Comparison of ENCODE assay signal across 25 cellular contexts in the genomic region with DNA sequence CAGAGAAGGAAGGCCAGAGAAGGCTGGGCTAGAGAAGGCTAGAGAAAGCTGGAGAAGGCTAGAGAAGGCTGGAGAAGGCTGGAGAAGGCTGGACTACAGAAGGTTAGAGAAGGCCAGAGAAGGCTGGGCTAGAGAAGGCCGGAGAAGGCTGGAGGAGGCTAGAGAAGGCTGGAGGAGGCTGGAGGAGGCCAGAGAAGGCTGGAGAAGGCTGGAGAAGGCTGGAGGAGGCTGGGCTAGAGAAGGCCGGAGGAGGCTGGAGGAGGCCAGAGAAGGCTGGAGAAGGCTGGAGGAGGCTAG. TPM values are rescaled to one million over a fixed set of nuclear protein-coding genes. Genes with fewer than 3 reads are reported as not detected.
DNase-seq lines count a peak whose midpoint lies in the region; ATAC-seq, FAIRE-seq and TF ChIP-seq lines count a peak whose summit lies in the region.
"Had no signal": no experiment of that assay in that cellular context is flagged by ENCODE, and none has a peak within 500 bp of the region (broad histone marks: within the 10 kb centered on the region; RNA-seq: fewer than 3 reads in every experiment).

No MANE protein-coding gene starts in this region.

- H3K4me2 ChIP-seq in HepG2 (ENCODE audit: low read depth, low read length) (no peak overlapping the region), PC-3 (ENCODE audit: low read length) (no peak overlapping the region)

- peaks cover 8% of the 10 kb centered on the region for H3K4me1 Mint-ChIP-seq in endothelial cell (ENCODE audit: unreplicated experiment)
- H3K4me1 Mint-ChIP-seq: mesothelial cell of epicardium had no signal

- peak overlapping the region; percentile 17 for H3K27ac Mint-ChIP-seq in endothelial cell (ENCODE audit: unreplicated experiment)
- H3K27ac Mint-ChIP-seq: activated T-cell treated with anti-CD3 and anti-CD28 coated beads, Interleukin-2, amount 50 U/mL, for 24 hours; mesothelial cell of epicardium had no signal

- H3K9ac ChIP-seq in HepG2 (ENCODE audit: insufficient read depth, low read depth, low read length) = no peak overlapping the region
- no peak overlapping the region for H3K9ac ChIP-seq in PC-3 (ENCODE audit: low read length)
- no peak overlapping the region for H3K9ac ChIP-seq in kidney (ENCODE audit: low read length in 2 of 2)

- BruUV-seq in HepG2 (replicated peaks; lab: Mats Ljungman, UMichigan) = no TSS peak
- no TSS peak for BruUV-seq in PC-3 (replicated peaks; lab: Mats Ljungman, UMichigan)

- no peaks in the 10 kb centered on the region for H3K9me2 ChIP-seq in PC-3 (replicated peaks; ENCODE audit: low read length)

- no peaks in the 10 kb centered on the region for H3F3A ChIP-seq in PC-3 (ENCODE audit: low read length, unreplicated experiment)

- FAIRE-seq in HepG2 (lab: Jason Lieb, UNC) (no peak), kidney (lab: Jason Lieb, UNC) (no peak), frontal cortex (lab: Jason Lieb, UNC) (no peak)

- H3K4me3 ChIP-seq in HepG2 (replicated peaks in 1 of 3; ENCODE audit: insufficient read depth in 1 of 3, low read depth in 2 of 3, low read length in 3 of 3) (no peak overlapping the region), right lobe of liver (no peak overlapping the region), PC-3 (ENCODE audit: low read length) (no peak overlapping the region), kidney (ENCODE audit: low read length in 2 of 2) (no peak overlapping the region)
- H3K4me3 ChIP-seq: psoas muscle, sigmoid colon, thyroid gland had no signal

- H2AFZ ChIP-seq in HepG2 (ENCODE audit: low read length) = no peak overlapping the region
- no peak overlapping the region for H2AFZ ChIP-seq in PC-3 (ENCODE audit: low read length)

- peaks cover 4% of the 10 kb centered on the region for H3K9me3 Mint-ChIP-seq in endothelial cell (ENCODE audit: unreplicated experiment)
- H3K9me3 Mint-ChIP-seq: activated T-cell treated with anti-CD3 and anti-CD28 coated beads, Interleukin-2, amount 50 U/mL, for 24 hours had no signal

- DNase-seq in HepG2 (ENCODE audit: low spot score) (no peak), right lobe of liver (no peak), PC-3 (no peak), endothelial cell (ENCODE audit: low spot score) (no peak), kidney (no peak), GM20000 (ENCODE audit: low spot score) (no peak), frontal cortex (ENCODE audit: low spot score in 2 of 2) (no peak)
- DNase-seq: amniotic stem cell, DMS79, GF-D8, kidney glomerular epithelial cell, NCI-H1048, occipital lobe, psoas muscle, sigmoid colon had no signal

- TF ChIP-seq POLR2A in HepG2 (IDR thresholded peaks at IDR 0.05; ENCODE audit: insufficient read depth in 1 of 2, low read depth in 2 of 2, low read length in 2 of 2) (no peak), right lobe of liver (IDR thresholded peaks at IDR 0.05) (no peak)

- CTCF ChIA-PET in HepG2 (lab: Yijun Ruan, JAX; ENCODE audit: low intra/inter-chr PET ratio, low total read pairs) (interaction anchor here (2.3 kb wide), 1 partner anchor 73 kb away, joined by 17 read pairs; no protein-coding TSS in a partner anchor), PC-3 (lab: Charles Lee) (no interaction called here)

- H3K36me3 Mint-ChIP-seq in endothelial cell (ENCODE audit: low read depth, unreplicated experiment) = peaks cover 22% of the 10 kb centered on the region

- H3K27ac ChIP-seq in HepG2 (ENCODE audit: extremely low read length, insufficient read depth, low read length) (no peak overlapping the region), right lobe of liver (no peak overlapping the region), PC-3 (ENCODE audit: low read length) (no peak overlapping the region), kidney (ENCODE audit: low read depth in 2 of 2, low read length in 2 of 2) (no peak overlapping the region)
- H3K27ac ChIP-seq: C4-2B, psoas muscle, sigmoid colon, thyroid gland had no signal

- no peaks in the 10 kb centered on the region; the same call in 1 of the 2 replicates for H4K20me1 ChIP-seq in HepG2 (ENCODE audit: insufficient read depth, low read length)
- H4K20me1 ChIP-seq in PC-3 (ENCODE audit: low read length) = no peaks in the 10 kb centered on the region

- H3K4me1 ChIP-seq in HepG2 (ENCODE audit: insufficient read depth, low read length) (peaks cover 6% of the 10 kb centered on the region), right lobe of liver (peaks cover 0 to under 1% (median under 1%) of the 10 kb centered on the region in 4 donors), PC-3 (ENCODE audit: insufficient read depth, low read length) (no peaks in the 10 kb centered on the region), kidney (ENCODE audit: control insufficient read depth in 1 of 2, insufficient read depth in 1 of 2, low read depth in 1 of 2, low read length in 2 of 2) (no peaks in the 10 kb centered on the region)
- H3K4me1 ChIP-seq: psoas muscle, sigmoid colon, thyroid gland had no signal

- POLR2A ChIA-PET in HepG2 (lab: Yijun Ruan, JAX) = interaction anchor here (0.8 kb wide), 1 partner anchor 26 kb away, joined by 4 read pairs; no protein-coding TSS in a partner anchor
- POLR2A ChIA-PET in PC-3 (lab: Charles Lee; ENCODE audit: unreplicated experiment) = no interaction called here

- 95% methylated on average over 2 of the region's 2 CpGs for WGBS in HepG2 (ENCODE audit: low lambda C conversion rate)
- WGBS in right lobe of liver (ENCODE audit: insufficient coverage, low coverage, low lambda C conversion rate, missing lambda C conversion rate) = 93% methylated on average over 2 of the region's 2 CpGs

- TF ChIP-seq EP300 in HepG2 (IDR thresholded peaks at IDR 0.05; ENCODE audit: low read depth in 2 of 2, low read length in 2 of 2) = no peak
- TF ChIP-seq EP300 in HepG2 (CRISPR knock-in tag; IDR thresholded peaks at IDR 0.05; ENCODE audit: borderline replicate concordance) = no peak

- H3K9me3 ChIP-seq in HepG2 (ENCODE audit: low read length) (peaks cover 9% of the 10 kb centered on the region), right lobe of liver (no peaks in the 10 kb centered on the region), PC-3 (ENCODE audit: low read length) (no peaks in the 10 kb centered on the region), kidney (ENCODE audit: control insufficient read depth in 1 of 2, low read length in 2 of 2) (no peaks in the 10 kb centered on the region)
- H3K9me3 ChIP-seq: thyroid gland had no signal

- H3K79me2 ChIP-seq in HepG2 (ENCODE audit: insufficient read depth, low read length) = no peaks in the 10 kb centered on the region
- no peaks in the 10 kb centered on the region for H3K79me2 ChIP-seq in PC-3 (ENCODE audit: low read length)

- H3K36me3 ChIP-seq in HepG2 (replicated peaks in 1 of 2; ENCODE audit: control insufficient read depth in 1 of 2, insufficient read depth in 2 of 2, low read length in 2 of 2) (peaks cover 2 to 19% of the 10 kb centered on the region in 2 experiments; a peak in 3 of 5 replicates), right lobe of liver (no peaks in the 10 kb centered on the region), PC-3 (ENCODE audit: low read depth, low read length) (no peaks in the 10 kb centered on the region), kidney (ENCODE audit: control insufficient read depth in 1 of 2, insufficient read depth in 2 of 2, low read length in 2 of 2) (peaks cover 0 to 2% of the 10 kb centered on the region in 2 donors)
- H3K36me3 ChIP-seq: thyroid gland had no signal

- no peak for TF ChIP-seq CTCF in HepG2 (CRISPR knock-in tag; IDR thresholded peaks at IDR 0.05)
- no peak for TF ChIP-seq CTCF in right lobe of liver (IDR thresholded peaks at IDR 0.05)
- TF ChIP-seq CTCF in PC-3 (conservative IDR thresholded peaks at IDR 0.05; ENCODE audit: low read depth, low read length) = peak; percentile 7; the same call in 1 of the 2 replicates
- no peak for TF ChIP-seq CTCF in endothelial cell (IDR thresholded peaks at IDR 0.05; ENCODE audit: unreplicated experiment)
- TF ChIP-seq CTCF in kidney (IDR thresholded peaks at IDR 0.05; ENCODE audit: borderline replicate concordance, extremely low read depth, insufficient read depth) = no peak
- TF ChIP-seq CTCF in GM20000 (IDR thresholded peaks at IDR 0.05; ENCODE audit: extremely low read depth, missing control alignments) = no peak

- in situ Hi-C loops in HepG2 (cut with HindIII; ENCODE audit: extremely low pct_ligation_motif_present, low pct_unique_long_range_greater_than_20kb) = no loop called here

- no peak overlapping the region for H3K4me3 Mint-ChIP-seq in endothelial cell (ENCODE audit: unreplicated experiment)
- H3K4me3 Mint-ChIP-seq: activated T-cell treated with anti-CD3 and anti-CD28 coated beads, Interleukin-2, amount 50 U/mL, for 24 hours; mesothelial cell of epicardium had no signal

- ATAC-seq in HepG2 (no peak), right lobe of liver (no peak), PC-3 (no peak)

- intact Hi-C loops in HepG2 (cut with micrococcal nuclease; ENCODE audit: unreplicated experiment) = loop anchor here (2.0 kb wide), 1 partner anchor 72 kb away; no protein-coding TSS in a partner anchor
- intact Hi-C loops in right lobe of liver (cut with DNase I) = no loop called here
- intact Hi-C loops in PC-3 (cut with micrococcal nuclease) = no loop called here
- intact Hi-C loops in kidney (cut with DNase I) = no loop called here

- no peak for TF ChIP-seq RAD21 in HepG2 (CRISPR knock-in tag; IDR thresholded peaks at IDR 0.05)

- H3K27me3 Mint-ChIP-seq in endothelial cell (ENCODE audit: unreplicated experiment) = peaks cover 4% of the 10 kb centered on the region
- H3K27me3 Mint-ChIP-seq: activated T-cell treated with anti-CD3 and anti-CD28 coated beads, Interleukin-2, amount 50 U/mL, for 24 hours had no signal

- H3K27me3 ChIP-seq in HepG2 (ENCODE audit: control insufficient read depth in 1 of 2, insufficient read depth in 2 of 2, low read length in 2 of 2) (no peaks in the 10 kb centered on the region), right lobe of liver (no peaks in the 10 kb centered on the region), PC-3 (ENCODE audit: low read length) (no peaks in the 10 kb centered on the region)
- H3K27me3 ChIP-seq: sigmoid colon, thyroid gland had no signal

RNA-seq across cellular contexts. Expression of a gene that starts 6.4 kb away (rescaled TPM):
- total RNA-seq in HepG2 (2016; rRNA removed; fragmentation: Illumina TruSeq; extraction: Trizol) (19.3 and 42.1 TPM in 2 replicates), right lobe of liver (10 to 100 TPM; 13.5 to 23.4 (median 16.2) TPM), PC-3 (2014; rRNA removed) (56.1 and 79.2 TPM in 2 replicates), endothelial cell (ENCODE audit: unreplicated experiment) (15.7 TPM), kidney (36.1 TPM), frontal cortex (15.9 TPM)
- total RNA-seq in HepG2 (2016; cell fraction: cytosol; rRNA removed; fragmentation: Illumina TruSeq; extraction: Trizol; ENCODE audit: low read depth) = 44.1 and 48.5 TPM in 2 replicates
- 18.4 and 43.0 TPM in 2 replicates for total RNA-seq in HepG2 (2016; cell fraction: insoluble cytoplasmic fraction; rRNA removed; fragmentation: Illumina TruSeq; extraction: Trizol)
- total RNA-seq in HepG2 (2016; cell fraction: membrane; rRNA removed; fragmentation: Illumina TruSeq; extraction: Trizol) = 47.3 and 50.8 TPM in 2 replicates
- 29.1 and 32.9 TPM in 2 replicates for total RNA-seq in HepG2 (2016; cell fraction: nucleus; rRNA removed; fragmentation: Illumina TruSeq; extraction: Trizol)
- polyA plus RNA-seq in HepG2 (2011; rRNA removed) (40.0 and 48.0 TPM in 2 replicates), kidney (ENCODE audit: insufficient read depth, low read depth, low replicate concordance) (27.8 TPM)
- 45.1 and 55.2 TPM in 2 replicates for polyA plus RNA-seq in HepG2 (2011; cell fraction: cytosol; rRNA removed)
- 42.8 and 53.8 TPM in 2 replicates for polyA plus RNA-seq in HepG2 (2011; cell fraction: nucleus; rRNA removed)
- polyA plus RNA-seq in HepG2 (2012) = 30.1 and 30.6 TPM in 2 replicates
- polyA plus RNA-seq in HepG2 (2016; cell fraction: cytosol; fragmentation: Illumina TruSeq; extraction: Trizol; ENCODE audit: low read depth) = 22.8 and 30.9 TPM in 2 replicates
- 20.3 and 20.6 TPM in 2 replicates for polyA plus RNA-seq in HepG2 (2016; cell fraction: insoluble cytoplasmic fraction; fragmentation: Illumina TruSeq; extraction: Trizol; ENCODE audit: low read depth)
- 24.3 and 28.8 TPM in 2 replicates for polyA plus RNA-seq in HepG2 (2016; cell fraction: membrane; fragmentation: Illumina TruSeq; extraction: Trizol; ENCODE audit: low read depth)
- 57.8 and 59.9 TPM in 2 replicates for polyA plus RNA-seq in HepG2 (2016; cell fraction: nucleus; fragmentation: Illumina TruSeq; extraction: Trizol; ENCODE audit: insufficient read depth, low read depth)
- 17.2 and 64.0 TPM in 2 replicates for polyA minus RNA-seq in HepG2 (2011; rRNA and poly(A)+ RNA removed; ENCODE audit: low replicate concordance)
- 31.0 and 31.1 TPM in 2 replicates for polyA minus RNA-seq in HepG2 (2011; cell fraction: cytosol; rRNA and poly(A)+ RNA removed)
- 16.2 and 18.9 TPM in 2 replicates for polyA minus RNA-seq in HepG2 (2011; cell fraction: nucleus; rRNA and poly(A)+ RNA removed)

RNA-seq across cellular contexts. Expression of a gene that starts 6.7 kb away (rescaled TPM):
- total RNA-seq in HepG2 (2016; rRNA removed; fragmentation: Illumina TruSeq; extraction: Trizol) (12.4 and 22.3 TPM in 2 replicates), right lobe of liver (10 to 100 TPM in 5 of 6 experiments, 1 to 10 TPM in 1; 9.6 to 30.4 (median 20.2) TPM), PC-3 (2014; rRNA removed) (12.7 and 18.3 TPM in 2 replicates), endothelial cell (ENCODE audit: unreplicated experiment) (22.0 TPM), kidney (39.2 TPM), frontal cortex (14.3 TPM)
- 6.5 and 7.4 TPM in 2 replicates for total RNA-seq in HepG2 (2016; cell fraction: cytosol; rRNA removed; fragmentation: Illumina TruSeq; extraction: Trizol; ENCODE audit: low read depth)
- 9.5 and 21.5 TPM in 2 replicates for total RNA-seq in HepG2 (2016; cell fraction: insoluble cytoplasmic fraction; rRNA removed; fragmentation: Illumina TruSeq; extraction: Trizol)
- 8.1 and 9.0 TPM in 2 replicates for total RNA-seq in HepG2 (2016; cell fraction: membrane; rRNA removed; fragmentation: Illumina TruSeq; extraction: Trizol)
- total RNA-seq in HepG2 (2016; cell fraction: nucleus; rRNA removed; fragmentation: Illumina TruSeq; extraction: Trizol) = 22.1 and 27.5 TPM in 2 replicates
- polyA plus RNA-seq in HepG2 (2011; rRNA removed) (41.8 and 63.2 TPM in 2 replicates), kidney (ENCODE audit: insufficient read depth, low read depth, low replicate concordance) (42.0 TPM)
- 20.9 and 28.4 TPM in 2 replicates for polyA plus RNA-seq in HepG2 (2011; cell fraction: cytosol; rRNA removed)
- 726 and 860 TPM in 2 replicates for polyA plus RNA-seq in HepG2 (2011; cell fraction: nucleus; rRNA removed)
- polyA plus RNA-seq in HepG2 (2012) = 33.2 and 40.0 TPM in 2 replicates
- polyA plus RNA-seq in HepG2 (2016; cell fraction: cytosol; fragmentation: Illumina TruSeq; extraction: Trizol; ENCODE audit: low read depth) = 5.4 and 7.5 TPM in 2 replicates
- 16.9 and 19.6 TPM in 2 replicates for polyA plus RNA-seq in HepG2 (2016; cell fraction: insoluble cytoplasmic fraction; fragmentation: Illumina TruSeq; extraction: Trizol; ENCODE audit: low read depth)
- polyA plus RNA-seq in HepG2 (2016; cell fraction: membrane; fragmentation: Illumina TruSeq; extraction: Trizol; ENCODE audit: low read depth) = 6.9 and 9.6 TPM in 2 replicates
- polyA plus RNA-seq in HepG2 (2016; cell fraction: nucleus; fragmentation: Illumina TruSeq; extraction: Trizol; ENCODE audit: insufficient read depth, low read depth) = 83.7 and 89.3 TPM in 2 replicates
- polyA minus RNA-seq in HepG2 (2011; rRNA and poly(A)+ RNA removed; ENCODE audit: low replicate concordance) = 14.8 and 25.5 TPM in 2 replicates
- 12.8 and 13.5 TPM in 2 replicates for polyA minus RNA-seq in HepG2 (2011; cell fraction: cytosol; rRNA and poly(A)+ RNA removed)
- polyA minus RNA-seq in HepG2 (2011; cell fraction: nucleus; rRNA and poly(A)+ RNA removed) = 52.1 and 55.8 TPM in 2 replicates

RNA-seq across cellular contexts. Expression of a gene that starts 25.7 kb away (rescaled TPM):
- 27.1 and 43.4 TPM in 2 replicates for total RNA-seq in HepG2 (2016; rRNA removed; fragmentation: Illumina TruSeq; extraction: Trizol)
- total RNA-seq in HepG2 (2016; cell fraction: cytosol; rRNA removed; fragmentation: Illumina TruSeq; extraction: Trizol; ENCODE audit: low read depth) = 72.9 and 78.4 TPM in 2 replicates
- 23.7 and 43.2 TPM in 2 replicates for total RNA-seq in HepG2 (2016; cell fraction: insoluble cytoplasmic fraction; rRNA removed; fragmentation: Illumina TruSeq; extraction: Trizol)
- 74.7 and 83.2 TPM in 2 replicates for total RNA-seq in HepG2 (2016; cell fraction: membrane; rRNA removed; fragmentation: Illumina TruSeq; extraction: Trizol)
- total RNA-seq in HepG2 (2016; cell fraction: nucleus; rRNA removed; fragmentation: Illumina TruSeq; extraction: Trizol) = 38.5 and 40.4 TPM in 2 replicates
- 44.1 and 56.8 TPM in 2 replicates for polyA plus RNA-seq in HepG2 (2011; rRNA removed)
- 43.1 and 61.0 TPM in 2 replicates for polyA plus RNA-seq in HepG2 (2011; cell fraction: cytosol; rRNA removed)
- 170 and 187 TPM in 2 replicates for polyA plus RNA-seq in HepG2 (2011; cell fraction: nucleus; rRNA removed)
- polyA plus RNA-seq in HepG2 (2012) = 22.9 and 33.5 TPM in 2 replicates
- 7.9 and 8.6 TPM in 2 replicates for polyA plus RNA-seq in HepG2 (2016; cell fraction: cytosol; fragmentation: Illumina TruSeq; extraction: Trizol; ENCODE audit: low read depth)
- polyA plus RNA-seq in HepG2 (2016; cell fraction: insoluble cytoplasmic fraction; fragmentation: Illumina TruSeq; extraction: Trizol; ENCODE audit: low read depth) = 17.6 and 23.7 TPM in 2 replicates
- polyA plus RNA-seq in HepG2 (2016; cell fraction: membrane; fragmentation: Illumina TruSeq; extraction: Trizol; ENCODE audit: low read depth) = 13.1 and 13.7 TPM in 2 replicates
- polyA plus RNA-seq in HepG2 (2016; cell fraction: nucleus; fragmentation: Illumina TruSeq; extraction: Trizol; ENCODE audit: insufficient read depth, low read depth) = 99.7 and 100 TPM in 2 replicates
- polyA minus RNA-seq in HepG2 (2011; rRNA and poly(A)+ RNA removed; ENCODE audit: low replicate concordance) = 44.8 and 70.0 TPM in 2 replicates
- polyA minus RNA-seq in HepG2 (2011; cell fraction: cytosol; rRNA and poly(A)+ RNA removed) = 34.6 and 36.4 TPM in 2 replicates
- 46.0 and 49.1 TPM in 2 replicates for polyA minus RNA-seq in HepG2 (2011; cell fraction: nucleus; rRNA and poly(A)+ RNA removed)
- total RNA-seq in right lobe of liver = 10 to 100 TPM; 29.4 to 82.4 (median 46.4) TPM
- total RNA-seq in PC-3 (2014; rRNA removed) = 63.6 and 77.2 TPM in 2 replicates
- total RNA-seq in endothelial cell (ENCODE audit: unreplicated experiment) = 75.7 TPM
- total RNA-seq in kidney = 139 TPM
- polyA plus RNA-seq in kidney (ENCODE audit: insufficient read depth, low read depth, low replicate concordance) = 38.2 TPM
- 19.2 TPM for total RNA-seq in frontal cortex

RNA-seq across cellular contexts. Expression of a gene that starts 33.7 kb away (rescaled TPM):
- total RNA-seq in HepG2 (2016; rRNA removed; fragmentation: Illumina TruSeq; extraction: Trizol) (61.1 and 69.8 TPM in 2 replicates), right lobe of liver (10 to 100 TPM in 5 of 6 experiments, 1 to 10 TPM in 1; 9.3 to 48.6 (median 21.8) TPM), PC-3 (2014; rRNA removed) (59.5 and 64.6 TPM in 2 replicates), endothelial cell (ENCODE audit: unreplicated experiment) (88.7 TPM), kidney (45.8 TPM), frontal cortex (42.8 TPM)
- 34.2 and 37.8 TPM in 2 replicates for total RNA-seq in HepG2 (2016; cell fraction: cytosol; rRNA removed; fragmentation: Illumina TruSeq; extraction: Trizol; ENCODE audit: low read depth)
- 63.6 and 70.0 TPM in 2 replicates for total RNA-seq in HepG2 (2016; cell fraction: insoluble cytoplasmic fraction; rRNA removed; fragmentation: Illumina TruSeq; extraction: Trizol)
- 62.0 and 64.0 TPM in 2 replicates for total RNA-seq in HepG2 (2016; cell fraction: membrane; rRNA removed; fragmentation: Illumina TruSeq; extraction: Trizol)
- 32.3 and 41.4 TPM in 2 replicates for total RNA-seq in HepG2 (2016; cell fraction: nucleus; rRNA removed; fragmentation: Illumina TruSeq; extraction: Trizol)
- polyA plus RNA-seq in HepG2 (2011; rRNA removed) (137 and 144 TPM in 2 replicates), kidney (ENCODE audit: insufficient read depth, low read depth, low replicate concordance) (29.1 TPM)
- 155 and 177 TPM in 2 replicates for polyA plus RNA-seq in HepG2 (2011; cell fraction: cytosol; rRNA removed)
- 165 and 174 TPM in 2 replicates for polyA plus RNA-seq in HepG2 (2011; cell fraction: nucleus; rRNA removed)
- 79.6 and 111 TPM in 2 replicates for polyA plus RNA-seq in HepG2 (2012)
- 46.7 and 48.3 TPM in 2 replicates for polyA plus RNA-seq in HepG2 (2016; cell fraction: cytosol; fragmentation: Illumina TruSeq; extraction: Trizol; ENCODE audit: low read depth)
- polyA plus RNA-seq in HepG2 (2016; cell fraction: insoluble cytoplasmic fraction; fragmentation: Illumina TruSeq; extraction: Trizol; ENCODE audit: low read depth) = 78.0 and 81.9 TPM in 2 replicates
- 47.5 and 59.5 TPM in 2 replicates for polyA plus RNA-seq in HepG2 (2016; cell fraction: membrane; fragmentation: Illumina TruSeq; extraction: Trizol; ENCODE audit: low read depth)
- polyA plus RNA-seq in HepG2 (2016; cell fraction: nucleus; fragmentation: Illumina TruSeq; extraction: Trizol; ENCODE audit: insufficient read depth, low read depth) = 89.0 and 97.4 TPM in 2 replicates
- 42.5 and 59.2 TPM in 2 replicates for polyA minus RNA-seq in HepG2 (2011; rRNA and poly(A)+ RNA removed; ENCODE audit: low replicate concordance)
- polyA minus RNA-seq in HepG2 (2011; cell fraction: cytosol; rRNA and poly(A)+ RNA removed) = 31.3 and 38.9 TPM in 2 replicates
- polyA minus RNA-seq in HepG2 (2011; cell fraction: nucleus; rRNA and poly(A)+ RNA removed) = 31.5 and 44.4 TPM in 2 replicates

RNA-seq across cellular contexts. Expression of a gene that starts 53.2 kb away (rescaled TPM):
- total RNA-seq in HepG2 (2016; rRNA removed; fragmentation: Illumina TruSeq; extraction: Trizol) = 0.13 TPM in 1 of 2 replicates, not detected in the other
- total RNA-seq in HepG2 (2016; cell fraction: cytosol; rRNA removed; fragmentation: Illumina TruSeq; extraction: Trizol; ENCODE audit: low read depth) = not detected in 2 replicates
- total RNA-seq in HepG2 (2016; cell fraction: insoluble cytoplasmic fraction; rRNA removed; fragmentation: Illumina TruSeq; extraction: Trizol) = 0.11 TPM in 1 of 2 replicates, not detected in the other
- total RNA-seq in HepG2 (2016; cell fraction: membrane; rRNA removed; fragmentation: Illumina TruSeq; extraction: Trizol) = not detected in 2 replicates
- total RNA-seq in HepG2 (2016; cell fraction: nucleus; rRNA removed; fragmentation: Illumina TruSeq; extraction: Trizol) = 0.38 TPM in 1 of 2 replicates, not detected in the other
- 0.10 and 0.15 TPM in 2 replicates for polyA plus RNA-seq in HepG2 (2011; rRNA removed)
- polyA plus RNA-seq in HepG2 (2011; cell fraction: cytosol; rRNA removed) = 0.08 and 0.12 TPM in 2 replicates
- 1.7 and 2.2 TPM in 2 replicates for polyA plus RNA-seq in HepG2 (2011; cell fraction: nucleus; rRNA removed)
- polyA plus RNA-seq in HepG2 (2012) = 0.19 and 0.20 TPM in 2 replicates
- not detected in 2 replicates for polyA plus RNA-seq in HepG2 (2016; cell fraction: cytosol; fragmentation: Illumina TruSeq; extraction: Trizol; ENCODE audit: low read depth)
- polyA plus RNA-seq in HepG2 (2016; cell fraction: insoluble cytoplasmic fraction; fragmentation: Illumina TruSeq; extraction: Trizol; ENCODE audit: low read depth) = 0.17 TPM in 1 of 2 replicates, not detected in the other
- polyA plus RNA-seq in HepG2 (2016; cell fraction: membrane; fragmentation: Illumina TruSeq; extraction: Trizol; ENCODE audit: low read depth) = not detected in 2 replicates
- not detected in 2 replicates for polyA plus RNA-seq in HepG2 (2016; cell fraction: nucleus; fragmentation: Illumina TruSeq; extraction: Trizol; ENCODE audit: insufficient read depth, low read depth)
- 0.32 TPM in 1 of 2 replicates, not detected in the other for polyA minus RNA-seq in HepG2 (2011; rRNA and poly(A)+ RNA removed; ENCODE audit: low replicate concordance)
- polyA minus RNA-seq in HepG2 (2011; cell fraction: cytosol; rRNA and poly(A)+ RNA removed) = not detected in 2 replicates
- 0.50 TPM in 1 of 2 replicates, not detected in the other for polyA minus RNA-seq in HepG2 (2011; cell fraction: nucleus; rRNA and poly(A)+ RNA removed)
- total RNA-seq in right lobe of liver = not detected
- total RNA-seq in PC-3 (2014; rRNA removed) = not detected in 2 replicates
- total RNA-seq in endothelial cell (ENCODE audit: unreplicated experiment) = not detected
- not detected for total RNA-seq in kidney
- polyA plus RNA-seq in kidney (ENCODE audit: insufficient read depth, low read depth, low replicate concordance) = not detected
- total RNA-seq in frontal cortex = not detected
- total RNA-seq: activated CD8-positive, alpha-beta memory T cell treated with anti-CD3 and anti-CD28 coated beads for 36 hours; Calu3; chondrocyte; IMR-90; lower leg skin; occipital lobe; RPMI7951; sigmoid colon had no signal
- polyA plus RNA-seq: IMR-90, sigmoid colon had no signal
